Comparison of ENCODE assay signal across 9 cellular contexts in genomic region chr7:151251926-151252835, GRCh38. TPM values are rescaled to one million over a fixed set of nuclear protein-coding genes. Genes with fewer than 3 reads are reported as not detected.
DNase-seq lines count a peak whose midpoint lies in the region; ATAC-seq and TF ChIP-seq lines count a peak whose summit lies in the region.
"Had no signal": no experiment of that assay in that cellular context is flagged by ENCODE, and none has a peak within 500 bp of the region (broad histone marks: within the 10 kb centered on the region; RNA-seq: fewer than 3 reads in every experiment).

No MANE protein-coding gene starts in this region.

- DNase-seq in HFF-Myc (ENCODE audit: extremely low read depth, low read depth) (no peak), Right ventricle myocardium superior (peak; percentile 86), nucleus accumbens (lab: John Stamatoyannopoulos, UW) (peak in 49 of 56 donors; percentile 26 to 91 (median 72))

- H3K36me3 Mint-ChIP-seq in activated T-helper 17 cell treated with anti-CD3 and anti-CD28 coated beads, Interleukin-2, amount 50 U/mL, for 72 hours (ENCODE audit: low read depth): no peaks in the 10 kb centered on the region

- H3K79me2 ChIP-seq in ACC112 (ENCODE audit: control insufficient read depth, insufficient read depth, low read length, unreplicated experiment): peaks cover 7% of the 10 kb centered on the region

- peak overlapping the region; percentile 53 for H3K27ac ChIP-seq in ACC112 (ENCODE audit: low read depth, low read length)

- no peak for TF ChIP-seq CTCF in HFF-Myc (IDR thresholded peaks at IDR 0.05; ENCODE audit: low read depth, low read length, missing control alignments)

- no peak overlapping the region for H3K27ac Mint-ChIP-seq in activated T-helper 17 cell treated with anti-CD3 and anti-CD28 coated beads, Interleukin-2, amount 50 U/mL, for 72 hours

- H3K36me3 ChIP-seq in ACC112 (ENCODE audit: insufficient read depth, low read length): no peaks in the 10 kb centered on the region

- peaks cover 24% of the 10 kb centered on the region for H3K4me1 ChIP-seq in ACC112 (ENCODE audit: control insufficient read depth, insufficient read depth, low read length, unreplicated experiment)

- H2AFZ ChIP-seq in ACC112 (ENCODE audit: low read length, unreplicated experiment): peak overlapping the region; percentile 93

- H3K27me3 Mint-ChIP-seq in activated T-helper 17 cell treated with anti-CD3 and anti-CD28 coated beads, Interleukin-2, amount 50 U/mL, for 72 hours: peaks cover 56% of the 10 kb centered on the region

- ATAC-seq in activated T-helper 17 cell treated with anti-CD3 and anti-CD28 coated beads, Interleukin-2, amount 50 U/mL, for 72 hours (replicated peaks): no peak
- ATAC-seq in Right ventricle myocardium superior (ENCODE audit: poor library complexity) (peak; percentile 55), HG03159 (IDR thresholded peaks at IDR 0.05; ENCODE audit: unreplicated experiment) (no peak), HG02678 (IDR thresholded peaks at IDR 0.05; ENCODE audit: unreplicated experiment) (no peak), GM19035 (IDR thresholded peaks at IDR 0.05; ENCODE audit: unreplicated experiment) (no peak)

- intact Hi-C loops in Right ventricle myocardium superior (cut with DNase I): no loop called here

- peak overlapping the region; percentile 26 for H3K4me3 Mint-ChIP-seq in activated T-helper 17 cell treated with anti-CD3 and anti-CD28 coated beads, Interleukin-2, amount 50 U/mL, for 72 hours

- H3K27me3 ChIP-seq in ACC112 (ENCODE audit: insufficient read depth, low read length): no peaks in the 10 kb centered on the region

- peaks cover 14% of the 10 kb centered on the region for H3K4me1 Mint-ChIP-seq in activated T-helper 17 cell treated with anti-CD3 and anti-CD28 coated beads, Interleukin-2, amount 50 U/mL, for 72 hours

- H3K9me3 Mint-ChIP-seq in activated T-helper 17 cell treated with anti-CD3 and anti-CD28 coated beads, Interleukin-2, amount 50 U/mL, for 72 hours: no peaks in the 10 kb centered on the region

- H3K4me3 ChIP-seq in ACC112 (ENCODE audit: low read depth, low read length) (peak overlapping the region; percentile 98), HFF-Myc (replicated peaks; ENCODE audit: low read depth, low read length) (peak overlapping the region; percentile 51)

RNA-seq across cellular contexts. Expression of gene SMARCD3, which starts 3.7 kb away (rescaled TPM):
- total RNA-seq in activated T-helper 17 cell treated with anti-CD3 and anti-CD28 coated beads, Interleukin-2, amount 50 U/mL, for 72 hours: 10 to 100 TPM in 1 of 2 donors, 1 to 10 TPM in 1; 1.3 to 11.8 TPM
- total RNA-seq in Right ventricle myocardium superior: 131 TPM

RNA-seq across cellular contexts. Expression of gene CHPF2, which starts 19.9 kb away (rescaled TPM):
- 10 to 100 TPM; 31.3 to 36.3 TPM for total RNA-seq in activated T-helper 17 cell treated with anti-CD3 and anti-CD28 coated beads, Interleukin-2, amount 50 U/mL, for 72 hours
- total RNA-seq in Right ventricle myocardium superior: 10.5 TPM

RNA-seq across cellular contexts. Expression of gene ABCF2, which starts 25.2 kb away (rescaled TPM):
- 10 to 100 TPM; 26.9 to 55.2 TPM for total RNA-seq in activated T-helper 17 cell treated with anti-CD3 and anti-CD28 coated beads, Interleukin-2, amount 50 U/mL, for 72 hours
- total RNA-seq in Right ventricle myocardium superior: 23.9 TPM

RNA-seq across cellular contexts. Expression of gene H2BK1, which starts 41.9 kb away (rescaled TPM):
- total RNA-seq in activated T-helper 17 cell treated with anti-CD3 and anti-CD28 coated beads, Interleukin-2, amount 50 U/mL, for 72 hours: 1 to 10 TPM in 1 of 2 donors, not detected in 1; 1.2 TPM
- not detected for total RNA-seq in Right ventricle myocardium superior
- total RNA-seq: mononuclear cell had no signal

Comparison
In these comparisons a context has a peak if more than half of its experiments do, and no peak if none do; other contexts are left out.
1. RNA of gene SMARCD3, which starts 3.7 kb away (total RNA-seq): 131 TPM in Right ventricle myocardium superior (single experiment); 1.3 to 11.8 TPM in activated T-helper 17 cell treated with anti-CD3 and anti-CD28 coated beads, Interleukin-2, amount 50 U/mL, for 72 hours; every median in the first group is over 10 times any median in the second.